ENCODE assay signal across 1 cellular context in the genomic region with DNA sequence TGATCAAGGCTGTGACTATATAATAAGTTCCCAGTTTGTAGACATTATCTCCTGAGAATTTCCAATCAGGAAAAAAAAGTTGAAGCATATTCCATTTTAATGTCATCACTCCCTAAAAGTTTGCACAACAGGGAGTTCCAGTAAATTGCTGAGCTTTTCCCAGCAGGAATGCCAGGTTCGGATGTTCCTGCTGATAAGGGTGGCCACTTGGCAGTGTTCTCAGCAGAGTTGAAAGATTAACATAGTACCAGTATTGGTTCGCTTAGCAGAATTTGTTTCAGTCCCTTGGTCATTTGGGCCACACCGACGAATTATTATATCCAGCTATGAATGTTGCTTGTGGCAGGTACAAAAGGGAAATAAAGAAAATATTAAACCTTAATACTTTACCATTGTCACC.
TF ChIP-seq lines count a peak whose summit lies in the region.

No MANE protein-coding gene starts in this region.

TF ChIP-seq in A549, 52 proteins besides CTCF, POLR2A, EP300 and RAD21 (continued from another document):
- TF ChIP-seq, protein P1, sequence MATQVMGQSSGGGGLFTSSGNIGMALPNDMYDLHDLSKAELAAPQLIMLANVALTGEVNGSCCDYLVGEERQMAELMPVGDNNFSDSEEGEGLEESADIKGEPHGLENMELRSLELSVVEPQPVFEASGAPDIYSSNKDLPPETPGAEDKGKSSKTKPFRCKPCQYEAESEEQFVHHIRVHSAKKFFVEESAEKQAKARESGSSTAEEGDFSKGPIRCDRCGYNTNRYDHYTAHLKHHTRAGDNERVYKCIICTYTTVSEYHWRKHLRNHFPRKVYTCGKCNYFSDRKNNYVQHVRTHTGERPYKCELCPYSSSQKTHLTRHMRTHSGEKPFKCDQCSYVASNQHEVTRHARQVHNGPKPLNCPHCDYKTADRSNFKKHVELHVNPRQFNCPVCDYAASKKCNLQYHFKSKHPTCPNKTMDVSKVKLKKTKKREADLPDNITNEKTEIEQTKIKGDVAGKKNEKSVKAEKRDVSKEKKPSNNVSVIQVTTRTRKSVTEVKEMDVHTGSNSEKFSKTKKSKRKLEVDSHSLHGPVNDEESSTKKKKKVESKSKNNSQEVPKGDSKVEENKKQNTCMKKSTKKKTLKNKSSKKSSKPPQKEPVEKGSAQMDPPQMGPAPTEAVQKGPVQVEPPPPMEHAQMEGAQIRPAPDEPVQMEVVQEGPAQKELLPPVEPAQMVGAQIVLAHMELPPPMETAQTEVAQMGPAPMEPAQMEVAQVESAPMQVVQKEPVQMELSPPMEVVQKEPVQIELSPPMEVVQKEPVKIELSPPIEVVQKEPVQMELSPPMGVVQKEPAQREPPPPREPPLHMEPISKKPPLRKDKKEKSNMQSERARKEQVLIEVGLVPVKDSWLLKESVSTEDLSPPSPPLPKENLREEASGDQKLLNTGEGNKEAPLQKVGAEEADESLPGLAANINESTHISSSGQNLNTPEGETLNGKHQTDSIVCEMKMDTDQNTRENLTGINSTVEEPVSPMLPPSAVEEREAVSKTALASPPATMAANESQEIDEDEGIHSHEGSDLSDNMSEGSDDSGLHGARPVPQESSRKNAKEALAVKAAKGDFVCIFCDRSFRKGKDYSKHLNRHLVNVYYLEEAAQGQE (IDR thresholded peaks at IDR 0.05): no peak
- TF ChIP-seq CEBPB (IDR thresholded peaks at IDR 0.05) (peak; percentile 30 to 80; a peak in 3 of 4 replicates), SMC3 (IDR thresholded peaks at IDR 0.05) (no peak), JUN (IDR thresholded peaks at IDR 0.05) (0 out of 5 replicates have a peak, but pooled peaks of 1 of the 2 experiments have one; percentile 33), MAFK (IDR thresholded peaks at IDR 0.05; ENCODE audit: partially characterized antibody) (no peak), CHD2 (IDR thresholded peaks at IDR 0.05; ENCODE audit: low read length, partially characterized antibody) (no peak), GATA3 (IDR thresholded peaks at IDR 0.05; ENCODE audit: borderline replicate concordance) (peak; percentile 76), RCOR1 (IDR thresholded peaks at IDR 0.05; ENCODE audit: low read depth, low read length) (no peak)
